28 cellular contexts compared by ENCODE assay signal in the genomic region with DNA sequence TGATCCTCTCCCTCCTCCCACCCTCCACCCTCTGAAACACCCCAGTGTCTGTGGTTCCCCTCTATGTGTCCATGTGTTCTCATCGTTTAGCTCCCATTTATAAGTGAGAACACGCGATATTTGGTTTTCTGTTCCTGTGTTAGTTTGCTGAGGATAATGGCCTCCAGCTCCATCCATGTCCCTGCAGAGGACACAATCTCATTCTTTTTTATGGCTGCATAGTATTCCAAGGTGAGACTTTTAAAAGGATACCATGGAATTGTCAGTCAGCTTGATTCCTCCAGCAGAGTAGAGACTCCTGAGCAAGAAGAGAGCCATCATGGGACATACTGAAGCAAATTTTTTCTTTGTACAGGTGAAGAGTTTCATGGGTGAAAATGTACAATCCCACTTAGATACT.
"Had no signal": no experiment of that assay in that cellular context is flagged by ENCODE, and none has a peak within 500 bp of the region (broad histone marks: within the 10 kb centered on the region; RNA-seq: fewer than 3 reads in every experiment).

No MANE protein-coding gene starts in this region.

- H3K27me3 ChIP-seq: stomach, suprapubic skin, testis, thyroid gland, tibial artery, tibial nerve, transverse colon, upper lobe of left lung, upper lobe of right lung, uterus had no signal

- H3K4me1 Mint-ChIP-seq: stimulated activated effector memory CD8-positive, alpha-beta T cell treated with anti-CD3 and anti-CD28 coated beads, Interleukin-12 subunit alpha, Interleukin-12 subunit beta, amount 100 ng/mL, for 72 hours; stimulated activated memory B cell treated with anti-CD40 and anti-IgM and Interleukin-4, amounts not matched to agents 10 μg/mL and 1 μg/mL and 100 μg/mL, for 72 hours; stimulated activated naive B cell treated with anti-CD40 and anti-IgM and Interleukin-4, amounts not matched to agents 10 μg/mL and 1 μg/mL and 100 μg/mL, for 72 hours; stimulated activated naive CD8-positive, alpha-beta T cell treated with anti-CD3 and anti-CD28 coated beads, Interleukin-15, amount 100 ng/mL, for 72 hours had no signal

- DNase-seq: stimulated activated CD4-positive, alpha-beta T cell treated with anti-CD3 and anti-CD28 coated beads, Interleukin-2, amount 100 ng/mL, for 48 hours; stimulated activated CD4-positive, alpha-beta T cell treated with anti-CD3 and anti-CD28 coated beads, Interleukin-4, amount 100 ng/mL, for 1 hour; stimulated activated CD4-positive, alpha-beta T cell treated with anti-CD3 and anti-CD28 coated beads, Interleukin-4, amount 100 ng/mL, for 24 hours; stimulated activated CD4-positive, alpha-beta T cell treated with anti-CD3 and anti-CD28 coated beads, Interleukin-4, amount 100 ng/mL, for 4 hours; stimulated activated CD8-positive, alpha-beta memory T cell treated with anti-CD3 and anti-CD28 coated beads, Interleukin-4, amount 100 ng/mL, for 48 hours; stimulated activated naive B cell treated with anti-CD40 and anti-IgM and Interleukin-4, amounts not matched to agents 10 μg/mL and 1 μg/mL and 100 μg/mL, for 72 hours; stimulated activated naive CD4-positive, alpha-beta T cell; stimulated activated naive CD4-positive, alpha-beta T cell treated with Interleukin-2 at 50 U/mL for 16 hours; stimulated activated naive CD8-positive, alpha-beta T cell treated with anti-CD3 and anti-CD28 coated beads, Interleukin-15, amount 100 ng/mL, for 72 hours; stimulated activated naive CD8-positive, alpha-beta T cell treated with anti-CD3 and anti-CD28 coated beads, Interleukin-15, Interleukin-2, amounts not matched to agents 100 U/mL and 50 U/mL, for 24 hours; stomach; substantia nigra; testis; thyroid gland; tibial artery; transverse colon; trophoblast cell; upper lobe of left lung; upper lobe of right lung; uterus had no signal

- H3K36me3 Mint-ChIP-seq: stimulated activated effector memory CD8-positive, alpha-beta T cell treated with anti-CD3 and anti-CD28 coated beads, Interleukin-12 subunit alpha, Interleukin-12 subunit beta, amount 100 ng/mL, for 72 hours; stimulated activated naive B cell treated with anti-CD40 and anti-IgM and Interleukin-4, amounts not matched to agents 10 μg/mL and 1 μg/mL and 100 μg/mL, for 72 hours; type B pancreatic cell had no signal

- H3K27ac ChIP-seq: stomach, suprapubic skin, testis, thoracic aorta, thyroid gland, tibial artery, tibial nerve, transverse colon, upper lobe of left lung, upper lobe of right lung, uterus had no signal

- H3K27ac Mint-ChIP-seq: stimulated activated effector memory CD8-positive, alpha-beta T cell treated with anti-CD3 and anti-CD28 coated beads, Interleukin-12 subunit alpha, Interleukin-12 subunit beta, amount 100 ng/mL, for 72 hours; stimulated activated memory B cell treated with anti-CD40 and anti-IgM and Interleukin-4, amounts not matched to agents 10 μg/mL and 1 μg/mL and 100 μg/mL, for 72 hours; stimulated activated naive B cell treated with anti-CD40 and anti-IgM and Interleukin-4, amounts not matched to agents 10 μg/mL and 1 μg/mL and 100 μg/mL, for 72 hours; stimulated activated naive CD8-positive, alpha-beta T cell treated with anti-CD3 and anti-CD28 coated beads, Interleukin-15, amount 100 ng/mL, for 72 hours; stimulated activated naive CD8-positive, alpha-beta T cell treated with anti-CD3 and anti-CD28 coated beads, Interleukin-15, Interleukin-2, amounts not matched to agents 100 ng/mL and 50 ng/mL, for 24 hours; type B pancreatic cell had no signal

- H3K4me3 ChIP-seq: stomach, suprapubic skin, testis, thoracic aorta, thyroid gland, tibial artery, tibial nerve, transverse colon, upper lobe of left lung, upper lobe of right lung, uterus had no signal

- FAIRE-seq: urothelium cell line had no signal

- H3K36me3 ChIP-seq: stomach, suprapubic skin, thoracic aorta, thyroid gland, tibial artery, tibial nerve, transverse colon, upper lobe of left lung, upper lobe of right lung, uterus had no signal

- H3K9me3 ChIP-seq: stomach, suprapubic skin, testis, thoracic aorta, thyroid gland, tibial artery, tibial nerve, transverse colon, upper lobe of left lung, upper lobe of right lung, uterus had no signal

- H3K27me3 Mint-ChIP-seq: stimulated activated memory B cell treated with anti-CD40 and anti-IgM and Interleukin-4, amounts not matched to agents 10 μg/mL and 1 μg/mL and 100 μg/mL, for 72 hours; stimulated activated naive B cell treated with anti-CD40 and anti-IgM and Interleukin-4, amounts not matched to agents 10 μg/mL and 1 μg/mL and 100 μg/mL, for 72 hours; stimulated activated naive CD8-positive, alpha-beta T cell treated with anti-CD3 and anti-CD28 coated beads, Interleukin-15, amount 100 ng/mL, for 72 hours; stimulated activated naive CD8-positive, alpha-beta T cell treated with anti-CD3 and anti-CD28 coated beads, Interleukin-15, Interleukin-2, amounts not matched to agents 100 ng/mL and 50 ng/mL, for 24 hours; type B pancreatic cell had no signal

- H3K4me3 Mint-ChIP-seq: stimulated activated effector memory CD8-positive, alpha-beta T cell treated with anti-CD3 and anti-CD28 coated beads, Interleukin-12 subunit alpha, Interleukin-12 subunit beta, amount 100 ng/mL, for 72 hours; stimulated activated memory B cell treated with anti-CD40 and anti-IgM and Interleukin-4, amounts not matched to agents 10 μg/mL and 1 μg/mL and 100 μg/mL, for 72 hours; stimulated activated naive B cell treated with anti-CD40 and anti-IgM and Interleukin-4, amounts not matched to agents 10 μg/mL and 1 μg/mL and 100 μg/mL, for 72 hours; stimulated activated naive CD8-positive, alpha-beta T cell treated with anti-CD3 and anti-CD28 coated beads, Interleukin-15, amount 100 ng/mL, for 72 hours; stimulated activated naive CD8-positive, alpha-beta T cell treated with anti-CD3 and anti-CD28 coated beads, Interleukin-15, Interleukin-2, amounts not matched to agents 100 ng/mL and 50 ng/mL, for 24 hours; type B pancreatic cell had no signal

- ATAC-seq: stimulated activated effector memory CD8-positive, alpha-beta T cell treated with anti-CD3 and anti-CD28 coated beads, Interleukin-12 subunit alpha, Interleukin-12 subunit beta, amount 100 ng/mL, for 72 hours; stimulated activated memory B cell treated with anti-CD40 and anti-IgM and Interleukin-4, amounts not matched to agents 10 μg/mL and 1 μg/mL and 100 μg/mL, for 72 hours; stimulated activated naive B cell treated with anti-CD40 and anti-IgM and Interleukin-4, amounts not matched to agents 10 μg/mL and 1 μg/mL and 100 μg/mL, for 72 hours; stimulated activated naive CD8-positive, alpha-beta T cell treated with anti-CD3 and anti-CD28 coated beads, Interleukin-15, amount 100 ng/mL, for 72 hours; stimulated activated naive CD8-positive, alpha-beta T cell treated with anti-CD3 and anti-CD28 coated beads, Interleukin-15, Interleukin-2, amounts not matched to agents 100 U/mL and 50 U/mL, for 24 hours; upper lobe of right lung had no signal

- H3K4me1 ChIP-seq: stomach, suprapubic skin, tibial nerve, transverse colon, upper lobe of left lung, upper lobe of right lung, uterus had no signal
